ENCODE assay signal across 8 cellular contexts in the genomic region with DNA sequence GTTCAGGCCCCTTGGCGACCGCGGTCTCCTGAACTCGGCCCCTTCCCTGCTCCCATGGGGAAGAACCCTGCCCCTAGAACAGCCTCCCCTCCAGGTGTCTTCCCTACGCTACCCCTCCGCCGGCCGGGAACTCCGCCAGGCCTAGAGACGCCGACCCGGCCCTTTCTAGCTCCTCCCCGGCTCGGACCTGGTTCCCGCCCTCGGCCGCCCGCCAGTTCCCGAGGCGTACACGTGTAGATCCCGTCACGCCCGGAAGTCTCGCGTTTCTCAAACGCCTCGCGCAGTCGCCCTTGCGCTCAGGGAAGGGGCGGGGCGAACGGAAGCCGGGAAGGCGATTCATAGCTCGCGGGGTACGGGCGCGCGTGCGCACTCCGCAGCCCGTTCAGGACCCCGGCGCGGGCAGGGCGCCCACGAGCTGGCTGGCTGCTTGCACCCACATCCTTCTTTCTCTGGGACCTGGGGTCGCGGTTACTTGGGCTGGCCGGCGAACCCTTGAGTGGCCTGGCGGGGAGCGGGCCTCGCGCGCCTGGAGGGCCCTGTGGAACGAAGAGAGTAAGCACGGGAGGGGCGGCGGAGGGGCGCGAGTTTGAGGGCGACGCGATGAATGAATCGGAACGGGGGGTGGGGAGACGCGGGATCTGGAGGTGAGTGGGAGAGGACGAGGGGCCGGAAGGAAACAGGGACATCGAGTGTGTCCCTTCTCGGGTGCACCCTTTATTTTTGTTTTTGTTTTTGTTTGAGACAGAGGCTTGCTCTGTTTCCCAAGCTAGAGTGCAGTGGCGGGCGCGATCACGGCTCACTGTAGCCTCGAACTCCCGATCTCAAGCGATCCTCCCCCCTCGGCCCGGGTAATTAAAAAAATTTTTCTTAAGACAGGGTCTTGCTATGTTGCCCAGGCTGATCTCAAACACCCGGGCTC. TPM values are rescaled to one million over a fixed set of nuclear protein-coding genes. Genes with fewer than 3 reads are reported as not detected.
DNase-seq lines count a peak whose midpoint lies in the region; ATAC-seq and TF ChIP-seq lines count a peak whose summit lies in the region.

A gene (plus strand): TSS at position 369 of the 919 bp plus-strand sequence. CDS start 710 bp downstream, outside the sequence.

- peak; percentile 97 for DNase-seq in EH (ENCODE audit: low read depth)
- peak; percentile 98 for DNase-seq in H4 (ENCODE audit: low spot score)
- peak; percentile 100 for DNase-seq in LoVo (ENCODE audit: low spot score)
- DNase-seq in RWPE2 (ENCODE audit: low spot score), result peak; percentile 99
- DNase-seq in activated T-helper 2 cell treated with anti-CD3 and anti-CD28 coated beads, Interferon-gamma antibody, Interleukin-2, Interleukin-4, amounts not matched to agents 10 μg/mL and 5 μg/mL and 100 μg/mL, durations not matched to agents 14 hours and 24 hours and 36 hours (ENCODE audit: low spot score), result peak; percentile 98
- DNase-seq in fibroblast of mammary gland (ENCODE audit: low read depth), result peak; percentile 97
- DNase-seq in natural killer cell, result peak; percentile 98
- peak; percentile 97 for DNase-seq in stimulated activated naive CD4-positive, alpha-beta T cell treated with Interleukin-2 at 50 U/mL for 16 hours (lab: John Stamatoyannopoulos, UW)

- no peaks in the 10 kb centered on the region for H3K9me3 ChIP-seq in RWPE2 (ENCODE audit: severe bottlenecking)

- peaks cover 21% of the 10 kb centered on the region for H3K36me3 Mint-ChIP-seq in activated T-helper 2 cell treated with anti-CD3 and anti-CD28 coated beads, Interferon-gamma antibody, Interleukin-2, Interleukin-4, amounts not matched to agents 10 μg/mL and 5 μg/mL and 100 μg/mL, durations not matched to agents 14 hours and 24 hours and 36 hours (ENCODE audit: low read depth)
- H3K36me3 Mint-ChIP-seq in natural killer cell, result no peaks in the 10 kb centered on the region

- TF ChIP-seq CTCF in RWPE2 (IDR thresholded peaks at IDR 0.05; ENCODE audit: poor library complexity, severe bottlenecking), result no peak
- TF ChIP-seq CTCF in fibroblast of mammary gland (conservative IDR thresholded peaks at IDR 0.05; ENCODE audit: control insufficient read depth, insufficient read depth, low read depth, low read length), result no peak
- no peak for TF ChIP-seq CTCF in natural killer cell (IDR thresholded peaks at IDR 0.05)

- peaks cover 6% of the 10 kb centered on the region for H3K4me1 Mint-ChIP-seq in activated T-helper 2 cell treated with anti-CD3 and anti-CD28 coated beads, Interferon-gamma antibody, Interleukin-2, Interleukin-4, amounts not matched to agents 10 μg/mL and 5 μg/mL and 100 μg/mL, durations not matched to agents 14 hours and 24 hours and 36 hours (ENCODE audit: low read depth)
- H3K4me1 Mint-ChIP-seq in natural killer cell, result peaks cover 6 to 21% of the 10 kb centered on the region in 2 donors

- ATAC-seq in RWPE2 (ENCODE audit: low read depth) (peak; percentile 95), natural killer cell (peak; percentile 96 to 99 (median 97))

- peaks cover 12% of the 10 kb centered on the region for H3K36me3 ChIP-seq in RWPE2 (ENCODE audit: low read depth)

- peak within 1 kb of the TSS; percentile 59 for H3K27ac ChIP-seq in RWPE2 (ENCODE audit: poor library complexity, severe bottlenecking)

- no peaks in the 10 kb centered on the region for H3K27me3 ChIP-seq in RWPE2 (ENCODE audit: insufficient read depth, poor library complexity, severe bottlenecking)

- H3K4me1 ChIP-seq in RWPE2 (ENCODE audit: insufficient read depth, poor library complexity, severe bottlenecking), result no peaks in the 10 kb centered on the region

- peaks cover 6% of the 10 kb centered on the region for H3K27me3 Mint-ChIP-seq in activated T-helper 2 cell treated with anti-CD3 and anti-CD28 coated beads, Interferon-gamma antibody, Interleukin-2, Interleukin-4, amounts not matched to agents 10 μg/mL and 5 μg/mL and 100 μg/mL, durations not matched to agents 14 hours and 24 hours and 36 hours (ENCODE audit: low read depth)
- peaks cover 0 to 5% of the 10 kb centered on the region in 2 donors for H3K27me3 Mint-ChIP-seq in natural killer cell (ENCODE audit: low read depth in 2 of 2)

- H3K9me3 Mint-ChIP-seq in activated T-helper 2 cell treated with anti-CD3 and anti-CD28 coated beads, Interferon-gamma antibody, Interleukin-2, Interleukin-4, amounts not matched to agents 10 μg/mL and 5 μg/mL and 100 μg/mL, durations not matched to agents 14 hours and 24 hours and 36 hours, result no peaks in the 10 kb centered on the region
- no peaks in the 10 kb centered on the region for H3K9me3 Mint-ChIP-seq in natural killer cell

- H3K4me3 ChIP-seq in RWPE2 (ENCODE audit: severe bottlenecking), result peak within 1 kb of the TSS; percentile 94
- H3K4me3 ChIP-seq in fibroblast of mammary gland (ENCODE audit: control insufficient read depth, low read depth, low read length), result peak within 1 kb of the TSS; percentile 88

- intact Hi-C loops in activated T-helper 2 cell treated with anti-CD3 and anti-CD28 coated beads, Interferon-gamma antibody, Interleukin-2, Interleukin-4, amounts not matched to agents 10 μg/mL and 5 μg/mL and 100 μg/mL, durations not matched to agents 14 hours and 24 hours and 36 hours (cut with micrococcal nuclease), result loop anchor here (1.0 to 5.0 kb wide), 6 partner anchors 12 to 146 kb away; a partner anchor contains a TSS
- intact Hi-C loops in natural killer cell (cut with micrococcal nuclease), result loop anchor here (1.0 to 2.0 kb wide), 2 partner anchors 19 to 145 kb away; no protein-coding TSS in a partner anchor

- peak within 1 kb of the TSS; percentile 99 for H3K4me3 Mint-ChIP-seq in activated T-helper 2 cell treated with anti-CD3 and anti-CD28 coated beads, Interferon-gamma antibody, Interleukin-2, Interleukin-4, amounts not matched to agents 10 μg/mL and 5 μg/mL and 100 μg/mL, durations not matched to agents 14 hours and 24 hours and 36 hours (ENCODE audit: low read depth)
- H3K4me3 Mint-ChIP-seq in natural killer cell, result peak within 1 kb of the TSS; percentile 98

- peak within 1 kb of the TSS; percentile 97 for H3K27ac Mint-ChIP-seq in activated T-helper 2 cell treated with anti-CD3 and anti-CD28 coated beads, Interferon-gamma antibody, Interleukin-2, Interleukin-4, amounts not matched to agents 10 μg/mL and 5 μg/mL and 100 μg/mL, durations not matched to agents 14 hours and 24 hours and 36 hours
- peak within 1 kb of the TSS; percentile 89 to 97 for H3K27ac Mint-ChIP-seq in natural killer cell

RNA-seq across cellular contexts. Expression of the gene that starts here (rescaled TPM):
- total RNA-seq in H4 (2014; rRNA removed; shearing (Covaris generic)), result 61.6 and 80.1 TPM in 2 replicates
- total RNA-seq in activated T-helper 2 cell treated with anti-CD3 and anti-CD28 coated beads, Interferon-gamma antibody, Interleukin-2, Interleukin-4, amounts not matched to agents 10 μg/mL and 5 μg/mL and 100 μg/mL, durations not matched to agents 14 hours and 24 hours and 36 hours, result 67.6 and 68.7 TPM in 2 replicates
- total RNA-seq in natural killer cell, result 10 to 100 TPM; 17.6 to 22.1 (median 17.6) TPM

Comparison
In these comparisons a context has a peak if more than half of its experiments do, and no peak if none do; other contexts are left out.
1. Peak in every context shown above with its lines: DNase-seq, ATAC-seq, H3K4me3 ChIP-seq and H3K27ac ChIP-seq.